In the genomic region with DNA sequence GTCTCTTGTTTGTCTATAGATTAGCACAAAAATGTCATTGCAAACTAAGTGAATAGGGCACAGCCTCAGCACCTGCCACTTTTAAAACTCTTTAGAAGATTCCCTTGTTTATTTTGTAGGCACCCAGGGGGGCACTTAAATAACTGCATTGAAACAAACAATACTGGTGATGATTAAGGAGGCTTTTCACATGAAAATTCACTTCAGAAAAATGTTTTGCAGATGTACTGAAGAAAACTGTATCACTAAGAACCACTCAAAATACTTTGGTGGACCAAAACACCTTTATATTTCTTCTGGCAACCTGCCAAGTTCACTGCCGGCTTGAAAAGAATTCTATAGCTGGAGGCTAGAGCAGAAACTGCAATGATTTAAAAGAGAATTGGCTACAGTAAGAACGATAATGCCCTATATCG, we compare ENCODE assay signal across 1 cellular context.
A peak's percentile ranks its signal among the peaks of the same experiment; 100 is the strongest.
TF ChIP-seq lines count a peak whose summit lies in the region.

No MANE protein-coding gene starts in this region.

TF ChIP-seq in GM23338, 12 proteins besides CTCF, POLR2A, EP300 and RAD21 (continued from another document):
- TF ChIP-seq, protein P1, sequence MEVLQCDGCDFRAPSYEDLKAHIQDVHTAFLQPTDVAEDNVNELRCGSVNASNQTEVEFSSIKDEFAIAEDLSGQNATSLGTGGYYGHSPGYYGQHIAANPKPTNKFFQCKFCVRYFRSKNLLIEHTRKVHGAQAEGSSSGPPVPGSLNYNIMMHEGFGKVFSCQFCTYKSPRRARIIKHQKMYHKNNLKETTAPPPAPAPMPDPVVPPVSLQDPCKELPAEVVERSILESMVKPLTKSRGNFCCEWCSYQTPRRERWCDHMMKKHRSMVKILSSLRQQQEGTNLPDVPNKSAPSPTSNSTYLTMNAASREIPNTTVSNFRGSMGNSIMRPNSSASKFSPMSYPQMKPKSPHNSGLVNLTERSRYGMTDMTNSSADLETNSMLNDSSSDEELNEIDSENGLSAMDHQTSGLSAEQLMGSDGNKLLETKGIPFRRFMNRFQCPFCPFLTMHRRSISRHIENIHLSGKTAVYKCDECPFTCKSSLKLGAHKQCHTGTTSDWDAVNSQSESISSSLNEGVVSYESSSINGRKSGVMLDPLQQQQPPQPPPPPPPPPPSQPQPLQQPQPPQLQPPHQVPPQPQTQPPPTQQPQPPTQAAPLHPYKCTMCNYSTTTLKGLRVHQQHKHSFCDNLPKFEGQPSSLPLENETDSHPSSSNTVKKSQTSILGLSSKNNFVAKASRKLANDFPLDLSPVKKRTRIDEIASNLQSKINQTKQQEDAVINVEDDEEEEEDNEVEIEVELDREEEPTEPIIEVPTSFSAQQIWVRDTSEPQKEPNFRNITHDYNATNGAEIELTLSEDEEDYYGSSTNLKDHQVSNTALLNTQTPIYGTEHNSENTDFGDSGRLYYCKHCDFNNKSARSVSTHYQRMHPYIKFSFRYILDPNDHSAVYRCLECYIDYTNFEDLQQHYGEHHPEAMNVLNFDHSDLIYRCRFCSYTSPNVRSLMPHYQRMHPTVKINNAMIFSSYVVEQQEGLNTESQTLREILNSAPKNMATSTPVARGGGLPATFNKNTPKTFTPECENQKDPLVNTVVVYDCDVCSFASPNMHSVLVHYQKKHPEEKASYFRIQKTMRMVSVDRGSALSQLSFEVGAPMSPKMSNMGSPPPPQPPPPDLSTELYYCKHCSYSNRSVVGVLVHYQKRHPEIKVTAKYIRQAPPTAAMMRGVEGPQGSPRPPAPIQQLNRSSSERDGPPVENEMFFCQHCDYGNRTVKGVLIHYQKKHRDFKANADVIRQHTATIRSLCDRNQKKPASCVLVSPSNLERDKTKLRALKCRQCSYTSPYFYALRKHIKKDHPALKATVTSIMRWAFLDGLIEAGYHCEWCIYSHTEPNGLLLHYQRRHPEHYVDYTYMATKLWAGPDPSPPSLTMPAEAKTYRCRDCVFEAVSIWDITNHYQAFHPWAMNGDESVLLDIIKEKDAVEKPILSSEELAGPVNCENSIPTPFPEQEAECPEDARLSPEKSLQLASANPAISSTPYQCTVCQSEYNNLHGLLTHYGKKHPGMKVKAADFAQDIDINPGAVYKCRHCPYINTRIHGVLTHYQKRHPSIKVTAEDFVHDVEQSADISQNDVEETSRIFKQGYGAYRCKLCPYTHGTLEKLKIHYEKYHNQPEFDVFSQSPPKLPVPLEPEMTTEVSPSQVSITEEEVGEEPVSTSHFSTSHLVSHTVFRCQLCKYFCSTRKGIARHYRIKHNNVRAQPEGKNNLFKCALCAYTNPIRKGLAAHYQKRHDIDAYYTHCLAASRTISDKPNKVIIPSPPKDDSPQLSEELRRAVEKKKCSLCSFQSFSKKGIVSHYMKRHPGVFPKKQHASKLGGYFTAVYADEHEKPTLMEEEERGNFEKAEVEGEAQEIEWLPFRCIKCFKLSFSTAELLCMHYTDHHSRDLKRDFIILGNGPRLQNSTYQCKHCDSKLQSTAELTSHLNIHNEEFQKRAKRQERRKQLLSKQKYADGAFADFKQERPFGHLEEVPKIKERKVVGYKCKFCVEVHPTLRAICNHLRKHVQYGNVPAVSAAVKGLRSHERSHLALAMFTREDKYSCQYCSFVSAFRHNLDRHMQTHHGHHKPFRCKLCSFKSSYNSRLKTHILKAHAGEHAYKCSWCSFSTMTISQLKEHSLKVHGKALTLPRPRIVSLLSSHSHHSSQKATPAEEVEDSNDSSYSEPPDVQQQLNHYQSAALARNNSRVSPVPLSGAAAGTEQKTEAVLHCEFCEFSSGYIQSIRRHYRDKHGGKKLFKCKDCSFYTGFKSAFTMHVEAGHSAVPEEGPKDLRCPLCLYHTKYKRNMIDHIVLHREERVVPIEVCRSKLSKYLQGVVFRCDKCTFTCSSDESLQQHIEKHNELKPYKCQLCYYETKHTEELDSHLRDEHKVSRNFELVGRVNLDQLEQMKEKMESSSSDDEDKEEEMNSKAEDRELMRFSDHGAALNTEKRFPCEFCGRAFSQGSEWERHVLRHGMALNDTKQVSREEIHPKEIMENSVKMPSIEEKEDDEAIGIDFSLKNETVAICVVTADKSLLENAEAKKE (CRISPR knock-in tag; IDR thresholded peaks at IDR 0.05), result peak; percentile 71
